In the genomic region with DNA sequence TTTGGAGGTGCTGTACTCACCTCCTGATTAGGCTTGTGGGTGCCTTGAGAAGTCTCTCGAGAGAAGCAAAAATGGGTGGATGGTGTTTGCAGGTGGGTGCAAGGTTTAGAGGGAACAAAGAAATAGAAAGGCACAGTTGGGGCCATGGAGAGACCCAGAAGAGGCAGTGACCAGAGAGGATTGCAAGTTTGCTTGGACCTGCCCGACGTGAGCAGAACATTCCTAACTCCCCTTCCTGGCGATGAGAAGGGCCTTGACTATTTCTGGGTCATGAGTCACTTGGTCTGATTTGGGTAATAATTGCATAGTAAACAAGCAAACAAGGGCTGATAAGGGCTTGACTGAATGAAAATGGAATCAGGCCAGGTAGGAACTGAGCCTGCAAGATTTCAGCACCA, we compare ENCODE assay signal across 12 cellular contexts. TPM values are rescaled to one million over a fixed set of nuclear protein-coding genes. Genes with fewer than 3 reads are reported as not detected.
DNase-seq lines count a peak whose midpoint lies in the region; ATAC-seq and TF ChIP-seq lines count a peak whose summit lies in the region.
"Had no signal": no experiment of that assay in that cellular context is flagged by ENCODE, and none has a peak within 500 bp of the region (broad histone marks: within the 10 kb centered on the region; RNA-seq: fewer than 3 reads in every experiment).

No MANE protein-coding gene starts in this region.

- H3K36me3 Mint-ChIP-seq in T-helper 1 cell treated with Interleukin-12 subunit alpha and Interleukin-12 subunit beta and Interleukin-4 antibody, amounts not matched to agents 30 μg/mL and 1 μg/mL, for 36 hours (ENCODE audit: low read depth) = no peaks in the 10 kb centered on the region
- H3K36me3 Mint-ChIP-seq in type B pancreatic cell = no peaks in the 10 kb centered on the region
- H3K36me3 Mint-ChIP-seq: brain had no signal

- H3K9me2 ChIP-seq in hepatocyte (replicated peaks; ENCODE audit: insufficient read depth) = no peaks in the 10 kb centered on the region

- no peak overlapping the region for H3K4me3 Mint-ChIP-seq in T-helper 1 cell treated with Interleukin-12 subunit alpha and Interleukin-12 subunit beta and Interleukin-4 antibody, amounts not matched to agents 30 μg/mL and 1 μg/mL, for 36 hours
- no peak overlapping the region for H3K4me3 Mint-ChIP-seq in type B pancreatic cell

- no peak overlapping the region for H3K4me2 ChIP-seq in hepatocyte

- peaks cover 7% of the 10 kb centered on the region for H3K4me1 Mint-ChIP-seq in T-helper 1 cell treated with Interleukin-12 subunit alpha and Interleukin-12 subunit beta and Interleukin-4 antibody, amounts not matched to agents 30 μg/mL and 1 μg/mL, for 36 hours (ENCODE audit: low read depth)
- H3K4me1 Mint-ChIP-seq in type B pancreatic cell (ENCODE audit: unreplicated experiment) = peaks cover 5% of the 10 kb centered on the region

- H3K9me3 Mint-ChIP-seq in T-helper 1 cell treated with Interleukin-12 subunit alpha and Interleukin-12 subunit beta and Interleukin-4 antibody, amounts not matched to agents 30 μg/mL and 1 μg/mL, for 36 hours = no peaks in the 10 kb centered on the region
- H3K9me3 Mint-ChIP-seq in type B pancreatic cell = no peaks in the 10 kb centered on the region
- H3K9me3 Mint-ChIP-seq: brain had no signal

- TF ChIP-seq CTCF in RWPE2 (IDR thresholded peaks at IDR 0.05; ENCODE audit: poor library complexity, severe bottlenecking) (no peak), hepatocyte (IDR thresholded peaks at IDR 0.05; ENCODE audit: poor library complexity) (no peak), type B pancreatic cell (conservative IDR thresholded peaks at IDR 0.05) (no peak)

- WGBS in hepatocyte (ENCODE audit: low lambda C conversion rate, missing lambda C conversion rate) = 41% methylated on average over 4 of the region's 4 CpGs

- H3K27ac Mint-ChIP-seq in T-helper 1 cell treated with Interleukin-12 subunit alpha and Interleukin-12 subunit beta and Interleukin-4 antibody, amounts not matched to agents 30 μg/mL and 1 μg/mL, for 36 hours = peak overlapping the region; percentile 53
- peak overlapping the region; percentile 80 for H3K27ac Mint-ChIP-seq in type B pancreatic cell

- ATAC-seq in RWPE2 (ENCODE audit: low read depth) (peak; percentile 92), GM19351 (IDR thresholded peaks at IDR 0.05; ENCODE audit: unreplicated experiment) (no peak)

- DNase-seq in T-helper 1 cell = no peak
- no peak for DNase-seq in RWPE2 (ENCODE audit: low spot score)
- peak; percentile 64 for DNase-seq in hepatocyte (ENCODE audit: low spot score)
- DNase-seq in type B pancreatic cell (ENCODE audit: extremely low spot score, unreplicated experiment) = no peak
- DNase-seq in NCI-H2107 (lab: John Stamatoyannopoulos, UW) = no peak
- DNase-seq in GOT3 (lab: John Stamatoyannopoulos, UW) = no peak
- DNase-seq: activated CD4-positive, alpha-beta T cell treated with anti-CD3 and anti-CD28 coated beads for 4 hours; retina; stimulated activated CD8-positive, alpha-beta memory T cell treated with anti-CD3 and anti-CD28 coated beads, Interleukin-4, amount 100 ng/mL, for 48 hours had no signal

- H3K27me3 ChIP-seq in RWPE2 (ENCODE audit: insufficient read depth, poor library complexity, severe bottlenecking) = no peaks in the 10 kb centered on the region
- no peaks in the 10 kb centered on the region for H3K27me3 ChIP-seq in hepatocyte

- no peaks in the 10 kb centered on the region for H3K79me2 ChIP-seq in hepatocyte

- no peak overlapping the region for H3K4me3 ChIP-seq in RWPE2 (ENCODE audit: severe bottlenecking)
- no peak overlapping the region for H3K4me3 ChIP-seq in hepatocyte

- peak overlapping the region; percentile 75 for H3K27ac ChIP-seq in RWPE2 (ENCODE audit: poor library complexity, severe bottlenecking)
- H3K27ac ChIP-seq in hepatocyte = peak overlapping the region; percentile 88

- no peaks in the 10 kb centered on the region for H4K20me1 ChIP-seq in hepatocyte (ENCODE audit: insufficient read depth, poor library complexity, severe bottlenecking)

- H3K27me3 Mint-ChIP-seq in T-helper 1 cell treated with Interleukin-12 subunit alpha and Interleukin-12 subunit beta and Interleukin-4 antibody, amounts not matched to agents 30 μg/mL and 1 μg/mL, for 36 hours (ENCODE audit: low read depth) = peaks cover 22% of the 10 kb centered on the region
- peaks cover 6% of the 10 kb centered on the region for H3K27me3 Mint-ChIP-seq in type B pancreatic cell

- H3K4me1 ChIP-seq in RWPE2 (ENCODE audit: insufficient read depth, poor library complexity, severe bottlenecking) (peaks cover 15% of the 10 kb centered on the region), hepatocyte (ENCODE audit: insufficient read depth) (peaks cover 22% of the 10 kb centered on the region)

- no peaks in the 10 kb centered on the region for H3K9me3 ChIP-seq in RWPE2 (ENCODE audit: severe bottlenecking)
- no peaks in the 10 kb centered on the region for H3K9me3 ChIP-seq in hepatocyte (ENCODE audit: low read depth)

- no peak overlapping the region for H2AFZ ChIP-seq in hepatocyte

- no peaks in the 10 kb centered on the region for H3K36me3 ChIP-seq in RWPE2 (ENCODE audit: low read depth)
- no peaks in the 10 kb centered on the region for H3K36me3 ChIP-seq in hepatocyte (replicated peaks; ENCODE audit: insufficient read depth, low read depth)

RNA-seq across cellular contexts. Expression of gene CTSH, which starts 7.0 kb away (rescaled TPM):
- total RNA-seq in hepatocyte = 610 and 637 TPM in 2 replicates
- 521 and 544 TPM in 2 replicates for polyA plus RNA-seq in hepatocyte
- total RNA-seq in type B pancreatic cell (ENCODE audit: low replicate concordance) = 55.4 and 77.1 TPM in 2 replicates
